ENCODE assay signal across 8 cellular contexts in genomic region chr1:184973308-184974085, GRCh38. TPM values are rescaled to one million over a fixed set of nuclear protein-coding genes. Genes with fewer than 3 reads are reported as not detected.
DNase-seq lines count a peak whose midpoint lies in the region; ATAC-seq lines count a peak whose summit lies in the region.

No MANE protein-coding gene starts in this region.

- peaks cover 64% of the 10 kb centered on the region for H3K4me1 Mint-ChIP-seq in activated CD4-positive, alpha-beta T cell treated with anti-CD3 and anti-CD28 coated beads, Interleukin-2, amount 10 ng/mL, durations not matched to agents 7 days and 5 days

- no peaks in the 10 kb centered on the region for H3K9me3 Mint-ChIP-seq in activated CD4-positive, alpha-beta T cell treated with anti-CD3 and anti-CD28 coated beads, Interleukin-2, amount 10 ng/mL, durations not matched to agents 7 days and 5 days

- no peak overlapping the region for H3K27ac ChIP-seq in ectodermal cell (ENCODE audit: insufficient read depth, low read depth, low read length, poor library complexity, severe bottlenecking)

- peak overlapping the region; percentile 95 for H3K4me3 Mint-ChIP-seq in activated CD4-positive, alpha-beta T cell treated with anti-CD3 and anti-CD28 coated beads, Interleukin-2, amount 10 ng/mL, durations not matched to agents 7 days and 5 days

- DNase-seq in activated CD8-positive, alpha-beta memory T cell treated with anti-CD3 and anti-CD28 coated beads for 4 hours (ENCODE audit: low read depth in 2 of 2): peak; percentile 14 to 25
- no peak for DNase-seq in activated CD8-positive, alpha-beta memory T cell treated with anti-CD3 and anti-CD28 coated beads for 24 hours
- DNase-seq in NCI-H2171 (lab: John Stamatoyannopoulos, UW): peak; percentile 15
- DNase-seq in activated CD4-positive, alpha-beta T cell treated with anti-CD3 and anti-CD28 coated beads, Interleukin-2, amount 10 ng/mL, durations not matched to agents 7 days and 5 days: peak; percentile 33
- DNase-seq in medulla oblongata (ENCODE audit: extremely low spot score): peak; percentile 35
- DNase-seq in stimulated activated CD8-positive, alpha-beta memory T cell treated with anti-CD3 and anti-CD28 coated beads, Interleukin-15, amount 100 ng/mL, for 24 hours (ENCODE audit: low read depth): peak; percentile 18

- peak overlapping the region; percentile 46 for H3K4me3 ChIP-seq in ectodermal cell (ENCODE audit: insufficient read depth, low read depth, low read length)

- peaks cover 16% of the 10 kb centered on the region for H3K36me3 Mint-ChIP-seq in activated CD4-positive, alpha-beta T cell treated with anti-CD3 and anti-CD28 coated beads, Interleukin-2, amount 10 ng/mL, durations not matched to agents 7 days and 5 days (ENCODE audit: low read depth)

- POLR2A ChIA-PET in activated CD4-positive, alpha-beta T cell treated with anti-CD3 and anti-CD28 coated beads, Interleukin-2, amount 10 ng/mL, durations not matched to agents 7 days and 5 days (lab: Charles Lee): interaction anchor here (1.0 kb wide), 1 partner anchor 106 kb away, joined by 5 read pairs; no protein-coding TSS in a partner anchor

- peak; percentile 57 for ATAC-seq in HG02943 (IDR thresholded peaks at IDR 0.05; ENCODE audit: low read depth, unreplicated experiment)

- peaks cover 63% of the 10 kb centered on the region for H3K27me3 ChIP-seq in ectodermal cell (ENCODE audit: control insufficient read depth, insufficient read depth, low read length, poor library complexity, severe bottlenecking)

- H3K4me1 ChIP-seq in ectodermal cell (ENCODE audit: control insufficient read depth, insufficient read depth, low read length): no peaks in the 10 kb centered on the region

- H3K36me3 ChIP-seq in ectodermal cell (ENCODE audit: control insufficient read depth, insufficient read depth, low read length): no peaks in the 10 kb centered on the region

- H3K27ac Mint-ChIP-seq in activated CD4-positive, alpha-beta T cell treated with anti-CD3 and anti-CD28 coated beads, Interleukin-2, amount 10 ng/mL, durations not matched to agents 7 days and 5 days: peak overlapping the region; percentile 93

- H3K9me3 ChIP-seq in ectodermal cell (ENCODE audit: control insufficient read depth, low read length): no peaks in the 10 kb centered on the region

- WGBS in ectodermal cell, 2 experiments: 5 to 6% methylated on average over 42 of the region's 42 CpGs

- peaks cover 9% of the 10 kb centered on the region for H3K27me3 Mint-ChIP-seq in activated CD4-positive, alpha-beta T cell treated with anti-CD3 and anti-CD28 coated beads, Interleukin-2, amount 10 ng/mL, durations not matched to agents 7 days and 5 days

- CTCF ChIA-PET in activated CD4-positive, alpha-beta T cell treated with anti-CD3 and anti-CD28 coated beads, Interleukin-2, amount 10 ng/mL, durations not matched to agents 7 days and 5 days (lab: Charles Lee): interaction anchor here (0.6 to 1.3 kb wide), 4 partner anchors 10 to 394 kb away, joined by 3 to 5 read pairs (median 3); no protein-coding TSS in a partner anchor

RNA-seq across cellular contexts. Expression of gene NIBAN1, which starts 0.8 kb away (rescaled TPM):
- total RNA-seq in activated CD4-positive, alpha-beta T cell treated with anti-CD3 and anti-CD28 coated beads, Interleukin-2, amount 10 ng/mL, durations not matched to agents 7 days and 5 days: 10 to 100 TPM; 57.6 to 60.9 TPM
- polyA plus RNA-seq in ectodermal cell (2013, experiment 1 of 4): 0.33 TPM
- 0.28 TPM for polyA plus RNA-seq in ectodermal cell (2013, experiment 2 of 4)
- polyA plus RNA-seq in ectodermal cell (2013, experiment 3 of 4): 0.43 TPM
- polyA plus RNA-seq in ectodermal cell (2013, experiment 4 of 4): 0.53 TPM
